Comparison of ENCODE assay signal across 1 cellular context in genomic region chr21:33587792-33588484, GRCh38.
TF ChIP-seq lines count a peak whose summit lies in the region.

No MANE protein-coding gene starts in this region.

TF ChIP-seq in endothelial cell of umbilical vein, 7 proteins besides CTCF, POLR2A, EP300 and RAD21:
- no peak for TF ChIP-seq JUN (IDR thresholded peaks at IDR 0.05; ENCODE audit: borderline replicate concordance, insufficient read depth, insufficient read length, low read depth)
